ENCODE assay signal across 10 cellular contexts in the genomic region with DNA sequence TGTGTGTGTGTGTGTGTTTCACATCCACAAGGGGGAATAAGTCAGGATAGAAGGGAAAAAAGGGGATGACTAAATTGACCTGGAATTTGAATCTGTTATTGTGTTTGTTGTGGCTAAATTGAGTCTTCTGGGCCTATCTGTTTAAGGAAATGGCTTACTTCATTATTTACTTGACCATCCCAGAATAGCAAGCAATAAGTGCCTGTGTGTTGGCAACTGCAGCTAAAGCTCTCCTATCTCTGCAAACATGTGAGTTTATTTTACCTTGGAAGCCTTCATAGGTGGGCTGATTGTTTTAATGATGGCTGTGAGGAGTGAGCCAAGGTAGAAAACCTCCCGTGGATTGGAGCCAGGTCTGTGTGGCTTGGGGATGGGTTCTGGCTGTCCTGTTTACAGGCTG.
DNase-seq lines count a peak whose midpoint lies in the region; ATAC-seq and TF ChIP-seq lines count a peak whose summit lies in the region.
"Had no signal": no experiment of that assay in that cellular context is flagged by ENCODE, and none has a peak within 500 bp of the region (broad histone marks: within the 10 kb centered on the region; RNA-seq: fewer than 3 reads in every experiment).

No MANE protein-coding gene starts in this region.

- intact Hi-C loops in HCT116 (cut with micrococcal nuclease), result no loop called here

- POLR2A ChIA-PET in HCT116 (lab: Charles Lee), result no interaction called here

- peaks cover 24% of the 10 kb centered on the region for H3K4me1 Mint-ChIP-seq in endodermal cell

- H3K9me3 Mint-ChIP-seq in endodermal cell, result peaks cover 33% of the 10 kb centered on the region

- no peak overlapping the region for H3K27ac Mint-ChIP-seq in endodermal cell
- H3K27ac Mint-ChIP-seq: T-helper 1 cell treated with Interleukin-12 subunit alpha and Interleukin-12 subunit beta and Interleukin-4 antibody, amounts not matched to agents 30 μg/mL and 1 μg/mL, for 36 hours had no signal

- H3K4me3 ChIP-seq in HCT116 (replicated peaks in 1 of 2; ENCODE audit: low read depth in 1 of 2, low read length in 2 of 2) (no peak overlapping the region), fibroblast of lung (replicated peaks in 1 of 4; ENCODE audit: control extremely low read depth in 1 of 4, insufficient read depth in 1 of 4, low read depth in 3 of 4, low read length in 4 of 4) (no peak overlapping the region), skeletal muscle tissue (ENCODE audit: low read length in 3 of 3) (no peak overlapping the region), endodermal cell (ENCODE audit: low read length) (no peak overlapping the region)
- H3K4me3 ChIP-seq: ovary had no signal

- H3K27me3 ChIP-seq in HCT116 (ENCODE audit: insufficient read depth, low read length) (no peaks in the 10 kb centered on the region), fibroblast of lung (ENCODE audit: control insufficient read depth, insufficient read depth, low read length) (peaks cover 2% of the 10 kb centered on the region), skeletal muscle tissue (ENCODE audit: control insufficient read depth in 3 of 3, insufficient read depth in 3 of 3, low read length in 3 of 3) (peaks cover 0 to 8% (median 0%) of the 10 kb centered on the region in 3 donors), endodermal cell (ENCODE audit: control insufficient read depth, insufficient read depth, low read length, poor library complexity, severe bottlenecking) (peaks cover 18% of the 10 kb centered on the region)
- H3K27me3 ChIP-seq: ovary had no signal

- CTCF ChIA-PET in HCT116 (lab: Charles Lee), result no interaction called here

- no peak for TF ChIP-seq RAD21 in HCT116 (IDR thresholded peaks at IDR 0.05; ENCODE audit: low read depth)

- no peak for TF ChIP-seq POLR2A in HCT116 (IDR thresholded peaks at IDR 0.05; ENCODE audit: borderline replicate concordance, extremely low read depth, insufficient read depth, insufficient read length)

- ATAC-seq in HCT116 (no peak), GM21786 (IDR thresholded peaks at IDR 0.05; ENCODE audit: unreplicated experiment) (no peak), GM19463 (IDR thresholded peaks at IDR 0.05; ENCODE audit: unreplicated experiment) (no peak)

- H3K4me2 ChIP-seq in HCT116 (ENCODE audit: low read length) (0 out of 2 replicates have a peak overlapping the region, but pooled peaks have one; percentile 5), fibroblast of lung (ENCODE audit: extremely low read depth, insufficient read depth, low read length) (no peak overlapping the region)

- H2AFZ ChIP-seq in HCT116 (ENCODE audit: low read depth, low read length, poor library complexity, severe bottlenecking), result no peak overlapping the region
- no peak overlapping the region for H2AFZ ChIP-seq in fibroblast of lung (ENCODE audit: low read length)

- DNase-seq in HCT116 (ENCODE audit: low read depth, low spot score) (no peak), NCI-H748 treated with DMSO at 0.1 percent for 48 hours (lab: John Stamatoyannopoulos, UW) (peak; percentile 99), fibroblast of lung (ENCODE audit: low read depth in 2 of 2) (peak; percentile 61 to 75), endodermal cell (no peak)
- DNase-seq: erythroblast, ovary had no signal

- no peaks in the 10 kb centered on the region for H3K36me3 Mint-ChIP-seq in endodermal cell (ENCODE audit: low read depth)

- 54% methylated on average over 1 of the region's 1 CpG; no CpG with 5 or more reads in 1 of the 2 experiments for WGBS in endodermal cell (ENCODE audit: insufficient coverage in 1 of 2, insufficient read length in 1 of 2), 2 experiments

- no peaks in the 10 kb centered on the region for H3K9me2 ChIP-seq in HCT116 (ENCODE audit: insufficient read depth)

- H3K36me3 ChIP-seq in HCT116 (ENCODE audit: control insufficient read depth in 1 of 2, insufficient read depth in 2 of 2, low read length in 2 of 2) (no peaks in the 10 kb centered on the region), fibroblast of lung (ENCODE audit: control insufficient read depth, insufficient read depth, low read length) (no peaks in the 10 kb centered on the region), skeletal muscle tissue (ENCODE audit: control insufficient read depth in 3 of 3, insufficient read depth in 3 of 3, low read length in 3 of 3) (no peaks in the 10 kb centered on the region), endodermal cell (ENCODE audit: control insufficient read depth, insufficient read depth, low read length) (no peaks in the 10 kb centered on the region)
- H3K36me3 ChIP-seq: ovary had no signal

- H4K20me1 ChIP-seq in HCT116 (ENCODE audit: insufficient read depth) (no peaks in the 10 kb centered on the region), fibroblast of lung (ENCODE audit: control insufficient read depth, extremely low read depth, insufficient read depth, low read length) (no peaks in the 10 kb centered on the region)

- H3K4me3 Mint-ChIP-seq in endodermal cell, result no peak overlapping the region
- H3K4me3 Mint-ChIP-seq: T-helper 1 cell treated with Interleukin-12 subunit alpha and Interleukin-12 subunit beta and Interleukin-4 antibody, amounts not matched to agents 30 μg/mL and 1 μg/mL, for 36 hours had no signal

- peaks cover 0 to 8% of the 10 kb centered on the region in 2 experiments; a peak in 2 of 4 replicates for H3K4me1 ChIP-seq in HCT116 (ENCODE audit: control insufficient read depth in 1 of 2, insufficient read depth in 2 of 2, low read length in 2 of 2)
- H3K4me1 ChIP-seq in fibroblast of lung (ENCODE audit: control insufficient read depth, extremely low read depth, insufficient read depth, low read length), result peaks cover 6% of the 10 kb centered on the region
- peaks cover 0 to 9% (median 6%) of the 10 kb centered on the region in 3 donors for H3K4me1 ChIP-seq in skeletal muscle tissue (ENCODE audit: control insufficient read depth in 3 of 3, insufficient read depth in 3 of 3, low read length in 3 of 3)
- H3K4me1 ChIP-seq in endodermal cell (ENCODE audit: control insufficient read depth, insufficient read depth, low read length), result peaks cover 4% of the 10 kb centered on the region

- H3K79me2 ChIP-seq in HCT116 (ENCODE audit: insufficient read depth, low read length), result no peaks in the 10 kb centered on the region
- H3K79me2 ChIP-seq in fibroblast of lung (ENCODE audit: control insufficient read depth, insufficient read depth, low read length), result no peaks in the 10 kb centered on the region

- H3K27ac ChIP-seq in HCT116 (ENCODE audit: low read depth, low read length) (no peak overlapping the region), fibroblast of lung (ENCODE audit: insufficient read depth, low read length) (no peak overlapping the region), skeletal muscle tissue (ENCODE audit: low read depth, low read length) (peak overlapping the region; percentile 19), endodermal cell (ENCODE audit: low read depth, low read length) (no peak overlapping the region)
- H3K27ac ChIP-seq: ovary had no signal

- H3K9me3 ChIP-seq in HCT116 (ENCODE audit: control insufficient read depth in 1 of 2, insufficient read depth in 1 of 2, low read depth in 1 of 2, low read length in 2 of 2) (no peaks in the 10 kb centered on the region), fibroblast of lung (ENCODE audit: control insufficient read depth, insufficient read depth, low read depth, low read length) (no peaks in the 10 kb centered on the region), skeletal muscle tissue (ENCODE audit: control insufficient read depth in 3 of 3, low read length in 3 of 3) (no peaks in the 10 kb centered on the region), endodermal cell (ENCODE audit: control insufficient read depth, low read length) (peaks cover 20% of the 10 kb centered on the region)
- H3K9me3 ChIP-seq: ovary had no signal

- TF ChIP-seq CTCF in HCT116 (IDR thresholded peaks at IDR 0.05 in 2 of 3, conservative IDR thresholded peaks at IDR 0.05 in 1 of 3; ENCODE audit: borderline replicate concordance in 1 of 3, insufficient read depth in 1 of 3, low read depth in 2 of 3, low read length in 2 of 3) (no peak), fibroblast of lung (conservative IDR thresholded peaks at IDR 0.05 in 1 of 2, IDR thresholded peaks at IDR 0.05 in 1 of 2; ENCODE audit: low read depth in 1 of 2, low read length in 2 of 2) (no peak), endodermal cell (conservative IDR thresholded peaks at IDR 0.05) (no peak)

- RAD21 ChIA-PET in HCT116 (lab: Charles Lee; ENCODE audit: low non-redundant PET in 1 of 2, low total read pairs in 2 of 2, uncharacterized antibody in 2 of 2, unreplicated experiment in 2 of 2), result no interaction called here

- H3K9ac ChIP-seq in HCT116 (ENCODE audit: low read length) (no peak overlapping the region), fibroblast of lung (ENCODE audit: insufficient read depth, low read length) (no peak overlapping the region), skeletal muscle tissue (ENCODE audit: low read depth in 1 of 3, low read length in 3 of 3) (no peak overlapping the region), endodermal cell (ENCODE audit: extremely low read depth, low read length, poor library complexity, severe bottlenecking) (no peak overlapping the region)

- H3K27me3 Mint-ChIP-seq in endodermal cell (ENCODE audit: insufficient read depth), result peaks cover 20% of the 10 kb centered on the region

- BruUV-seq in HCT116 (replicated peaks; lab: Mats Ljungman, UMichigan), result no TSS peak

TF ChIP-seq in HCT116, 20 proteins besides CTCF, POLR2A, EP300 and RAD21 (continues in another document):
- TF ChIP-seq CEBPB (IDR thresholded peaks at IDR 0.05; ENCODE audit: low read depth) (no peak), ZFX (IDR thresholded peaks at IDR 0.05) (no peak), EZH2phosphoT487 (IDR thresholded peaks at IDR 0.05; ENCODE audit: borderline replicate concordance) (no peak), ZNF274 (IDR thresholded peaks at IDR 0.05; ENCODE audit: low read depth, low read length) (no peak), POLR2AphosphoS5 (IDR thresholded peaks at IDR 0.05; ENCODE audit: low read depth, low read length) (no peak), FOSL1 (IDR thresholded peaks at IDR 0.05; ENCODE audit: low read depth) (no peak), JUND (IDR thresholded peaks at IDR 0.05) (no peak)
- TF ChIP-seq, protein P1, sequence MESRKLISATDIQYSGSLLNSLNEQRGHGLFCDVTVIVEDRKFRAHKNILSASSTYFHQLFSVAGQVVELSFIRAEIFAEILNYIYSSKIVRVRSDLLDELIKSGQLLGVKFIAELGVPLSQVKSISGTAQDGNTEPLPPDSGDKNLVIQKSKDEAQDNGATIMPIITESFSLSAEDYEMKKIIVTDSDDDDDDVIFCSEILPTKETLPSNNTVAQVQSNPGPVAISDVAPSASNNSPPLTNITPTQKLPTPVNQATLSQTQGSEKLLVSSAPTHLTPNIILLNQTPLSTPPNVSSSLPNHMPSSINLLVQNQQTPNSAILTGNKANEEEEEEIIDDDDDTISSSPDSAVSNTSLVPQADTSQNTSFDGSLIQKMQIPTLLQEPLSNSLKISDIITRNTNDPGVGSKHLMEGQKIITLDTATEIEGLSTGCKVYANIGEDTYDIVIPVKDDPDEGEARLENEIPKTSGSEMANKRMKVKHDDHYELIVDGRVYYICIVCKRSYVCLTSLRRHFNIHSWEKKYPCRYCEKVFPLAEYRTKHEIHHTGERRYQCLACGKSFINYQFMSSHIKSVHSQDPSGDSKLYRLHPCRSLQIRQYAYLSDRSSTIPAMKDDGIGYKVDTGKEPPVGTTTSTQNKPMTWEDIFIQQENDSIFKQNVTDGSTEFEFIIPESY (IDR thresholded peaks at IDR 0.05; ENCODE audit: extremely low read depth, insufficient replicate concordance, low read length), result no peak

Comparison
In these comparisons a context has a peak if more than half of its experiments do, and no peak if none do; other contexts are left out.
1. DNase-seq: peak in NCI-H748 treated with DMSO at 0.1 percent for 48 hours (single experiment) and fibroblast of lung (2 of 2); none in HCT116 (single experiment) and endodermal cell (single experiment).